8 cellular contexts compared by ENCODE assay signal in genomic region chr15:69576035-69576526, GRCh38.
DNase-seq lines count a peak whose midpoint lies in the region; ATAC-seq, FAIRE-seq and TF ChIP-seq lines count a peak whose summit lies in the region.

No MANE protein-coding gene starts in this region.

- TF ChIP-seq POLR2A in GM12878 (IDR thresholded peaks at IDR 0.05; ENCODE audit: low read depth, low read length), result no peak

- no peaks in the 10 kb centered on the region for H4K20me1 ChIP-seq in GM12878 (ENCODE audit: control insufficient read depth, insufficient read depth)

- TF ChIP-seq EP300 in GM12878 (IDR thresholded peaks at IDR 0.05; ENCODE audit: borderline replicate concordance in 1 of 2, control insufficient read depth in 1 of 2, low read depth in 2 of 2, low read length in 2 of 2), result no peak

- peak; percentile 93 for ATAC-seq in GM12878
- no peak for ATAC-seq in HG03159 (IDR thresholded peaks at IDR 0.05; ENCODE audit: unreplicated experiment)
- no peak for ATAC-seq in GM19463 (IDR thresholded peaks at IDR 0.05; ENCODE audit: unreplicated experiment)

- peaks cover 0 to 3% of the 10 kb centered on the region in 2 experiments for H3K27me3 ChIP-seq in GM12878 (replicated peaks in 1 of 2; ENCODE audit: control insufficient read depth in 2 of 2, insufficient read depth in 2 of 2, low read length in 1 of 2)

- no peak overlapping the region for H3K27ac ChIP-seq in GM12878 (ENCODE audit: control insufficient read depth, insufficient read depth)

- BruUV-seq in GM12878 (replicated peaks; lab: Mats Ljungman, UMichigan), result no TSS peak

- H3K9me3 ChIP-seq in GM12878 (replicated peaks; ENCODE audit: control insufficient read depth, insufficient read depth, low read length), result no peaks in the 10 kb centered on the region

- SMC1A ChIA-PET in GM12878 (lab: Charles Lee; ENCODE audit: uncharacterized antibody, unreplicated experiment), result interaction anchor here (0.6 to 1.7 kb wide), 9 partner anchors 77 to 892 kb away, joined by 3 to 6 read pairs (median 3); no protein-coding TSS in a partner anchor

- intact Hi-C loops in GM12878 (cut with micrococcal nuclease; ENCODE audit: unreplicated experiment), result loop anchor here (5.0 to 10.0 kb wide), 4 partner anchors 149 to 911 kb away; no protein-coding TSS in a partner anchor

- DNase-seq in EH (ENCODE audit: low read depth) (peak; percentile 39), MV-4-11 (lab: John Stamatoyannopoulos, UW) (peak; percentile 73), UCSD-AML1 (lab: John Stamatoyannopoulos, UW; ENCODE audit: unreplicated experiment) (peak; percentile 91), GM12878 (ENCODE audit: low read depth, low spot score) (peak; percentile 13), inferior parietal cortex (ENCODE audit: extremely low spot score) (peak; percentile 66)
- peak; percentile 63 to 69 for DNase-seq in stimulated activated CD4-positive, alpha-beta T cell treated with anti-CD3 and anti-CD28 coated beads, Interleukin-2, amount 100 ng/mL, for 48 hours

- POLR2A ChIA-PET in GM12878 (lab: Charles Lee), result interaction anchor here (0.6 kb wide), 1 partner anchor 48 kb away, joined by 3 read pairs; no protein-coding TSS in a partner anchor

- H3K36me3 ChIP-seq in GM12878 (ENCODE audit: control insufficient read depth in 2 of 2, insufficient read depth in 2 of 2, low read length in 1 of 2), result no peaks in the 10 kb centered on the region

- peak; percentile 71 for TF ChIP-seq RAD21 in GM12878 (IDR thresholded peaks at IDR 0.05; ENCODE audit: insufficient read depth, low read depth, low read length)

- no peak overlapping the region for H3K4me2 ChIP-seq in GM12878 (ENCODE audit: control insufficient read depth, insufficient read depth)

- peak; percentile 71 to 76 (median 71) for TF ChIP-seq CTCF in GM12878 (IDR thresholded peaks at IDR 0.05 in 2 of 3, conservative IDR thresholded peaks at IDR 0.05 in 1 of 3; ENCODE audit: control insufficient read depth in 2 of 3, extremely low read depth in 1 of 3, insufficient read depth in 1 of 3, low read depth in 3 of 3, low read length in 3 of 3)

- CTCF ChIA-PET in GM12878 (lab: Yijun Ruan, JAX), result interaction anchor here (0.6 to 2.5 kb wide), 15 partner anchors 11 to 912 kb away, joined by 3 to 9 read pairs (median 4); no protein-coding TSS in a partner anchor

- no peaks in the 10 kb centered on the region for H3K79me2 ChIP-seq in GM12878 (ENCODE audit: control insufficient read depth, insufficient read depth, low read length)

- H3K4me1 ChIP-seq in GM12878 (ENCODE audit: control insufficient read depth, insufficient read depth, low read length), result peaks cover 5% of the 10 kb centered on the region; the same call in 1 of the 2 replicates

- H2AFZ ChIP-seq in GM12878 (ENCODE audit: control insufficient read depth, low read depth, low read length), result no peak overlapping the region

- 0% methylated on average over 3 of the region's 3 CpGs for WGBS in GM12878 (ENCODE audit: insufficient coverage, insufficient replicate concordance, low lambda C conversion rate, missing lambda C conversion rate)

- no peak overlapping the region for H3K9ac ChIP-seq in GM12878 (ENCODE audit: control insufficient read depth, insufficient read depth, low read length)

- FAIRE-seq in GM12878 (lab: Jason Lieb, UNC), result no peak

- no peak overlapping the region for H3K4me3 ChIP-seq in GM12878

- in situ Hi-C loops in GM12878 (cut with MboI), result no loop called here

- RAD21 ChIA-PET in GM12878 (lab: Charles Lee; ENCODE audit: unreplicated experiment), result interaction anchor here (0.8 to 3.1 kb wide), 6 partner anchors 26 to 891 kb away, joined by 3 to 8 read pairs (median 4); partner anchors contain the start of gene TLE3

TF ChIP-seq in GM12878, 131 proteins besides CTCF, POLR2A, EP300 and RAD21:
- TF ChIP-seq SMC3 (IDR thresholded peaks at IDR 0.05; ENCODE audit: borderline replicate concordance, low read length) (peak; percentile 65), BHLHE40 (IDR thresholded peaks at IDR 0.05; ENCODE audit: borderline replicate concordance in 1 of 2, low read depth in 2 of 2, low read length in 1 of 2) (0 out of 4 replicates have a peak, but pooled peaks of 1 of the 2 experiments have one; percentile 27), GATAD2B (conservative IDR thresholded peaks at IDR 0.05; ENCODE audit: low read depth) (no peak), ZBTB4 (CRISPR knock-in tag; IDR thresholded peaks at IDR 0.05) (no peak), SPI1 (IDR thresholded peaks at IDR 0.05; ENCODE audit: borderline replicate concordance, insufficient read depth, low read depth, low read length) (no peak), GABPA (IDR thresholded peaks at IDR 0.05; ENCODE audit: low read depth) (no peak), IKZF1 (conservative IDR thresholded peaks at IDR 0.05) (peak; percentile 30; the same call in 1 of the 2 replicates), EGR1 (IDR thresholded peaks at IDR 0.05; ENCODE audit: borderline replicate concordance in 1 of 2, low read depth in 2 of 2, low read length in 2 of 2) (no peak), BCLAF1 (IDR thresholded peaks at IDR 0.05) (no peak), STAT1 (conservative IDR thresholded peaks at IDR 0.05) (no peak)
TF ChIP-seq in GM12878: peak in this region for 3.

Comparison
In these comparisons a context has a peak if more than half of its experiments do, and no peak if none do; other contexts are left out.
1. DNase-seq: peak in every context shown above with its lines; median percentile 91 in UCSD-AML1; 73 in MV-4-11; 66 in inferior parietal cortex; 66 in stimulated activated CD4-positive, alpha-beta T cell treated with anti-CD3 and anti-CD28 coated beads, Interleukin-2, amount 100 ng/mL, for 48 hours; 39 in EH; 13 in GM12878.